Comparison of ENCODE assay signal across 1 cellular context in the genomic region with DNA sequence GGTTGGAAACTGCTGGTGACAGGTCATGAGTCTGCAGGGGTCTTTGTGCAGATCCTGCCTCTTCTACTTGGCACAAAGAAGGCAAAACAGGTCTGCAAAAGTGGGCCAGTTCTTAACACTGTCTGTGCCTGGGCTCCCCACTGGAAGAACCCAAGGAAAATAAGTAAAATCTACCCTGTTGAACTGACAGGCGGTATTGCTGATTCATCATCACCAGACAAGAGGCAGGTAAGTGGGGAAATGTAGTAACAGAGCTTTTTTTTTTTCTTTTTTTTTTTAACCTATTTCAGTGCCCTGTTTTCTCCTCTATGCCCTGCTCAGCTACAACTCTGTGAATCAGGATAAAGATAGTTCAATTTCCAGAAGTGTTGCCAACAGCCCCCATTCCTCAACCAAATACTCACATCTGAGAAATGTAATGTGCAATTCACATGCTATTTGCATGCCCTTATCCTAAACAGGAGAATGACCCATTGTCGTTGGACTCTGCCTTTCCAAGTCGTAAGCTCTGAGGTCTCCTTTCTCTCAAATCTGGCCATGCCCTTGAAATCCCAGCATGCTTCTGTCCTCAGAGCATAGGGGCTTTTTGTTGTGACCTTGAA.
TF ChIP-seq lines count a peak whose summit lies in the region.

No MANE protein-coding gene starts in this region.

TF ChIP-seq in H1, 55 proteins besides CTCF, POLR2A, EP300 and RAD21:
- no peak for TF ChIP-seq TEAD4 (IDR thresholded peaks at IDR 0.05; ENCODE audit: low read depth, low read length)
- no peak for TF ChIP-seq NANOG (IDR thresholded peaks at IDR 0.05; ENCODE audit: insufficient read depth, low read depth, low read length, poor library complexity, severe bottlenecking)
- TF ChIP-seq KDM4A (IDR thresholded peaks at IDR 0.05; ENCODE audit: low read depth, low read length, severe bottlenecking): no peak
- no peak for TF ChIP-seq E2F6 (IDR thresholded peaks at IDR 0.05)
- no peak for TF ChIP-seq ATF3 (IDR thresholded peaks at IDR 0.05; ENCODE audit: insufficient read depth, low read depth, low read length)
- no peak for TF ChIP-seq EZH2 (IDR thresholded peaks at IDR 0.05; ENCODE audit: low read depth, low read length, severe bottlenecking)
- TF ChIP-seq RXRA (IDR thresholded peaks at IDR 0.05; ENCODE audit: insufficient read depth, low read depth, low read length): no peak
- no peak for TF ChIP-seq GTF2F1 (IDR thresholded peaks at IDR 0.05; ENCODE audit: borderline replicate concordance, low read depth, low read length)
- no peak for TF ChIP-seq TBP (IDR thresholded peaks at IDR 0.05; ENCODE audit: low read depth, low read length)
- TF ChIP-seq, protein P1, sequence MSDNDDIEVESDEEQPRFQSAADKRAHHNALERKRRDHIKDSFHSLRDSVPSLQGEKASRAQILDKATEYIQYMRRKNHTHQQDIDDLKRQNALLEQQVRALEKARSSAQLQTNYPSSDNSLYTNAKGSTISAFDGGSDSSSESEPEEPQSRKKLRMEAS (IDR thresholded peaks at IDR 0.05): no peak
- TF ChIP-seq SP4 (IDR thresholded peaks at IDR 0.05; ENCODE audit: low read length): no peak
- TF ChIP-seq POLR2AphosphoS5 (IDR thresholded peaks at IDR 0.05; ENCODE audit: low read depth, low read length): no peak
- TF ChIP-seq SAP30 (IDR thresholded peaks at IDR 0.05; ENCODE audit: insufficient read depth, insufficient replicate concordance, low read length): no peak
- TF ChIP-seq JUND (IDR thresholded peaks at IDR 0.05; ENCODE audit: low read length): no peak
- no peak for TF ChIP-seq SUZ12 (IDR thresholded peaks at IDR 0.05; ENCODE audit: low read length)
